1 cellular context compared by ENCODE assay signal in the genomic region with DNA sequence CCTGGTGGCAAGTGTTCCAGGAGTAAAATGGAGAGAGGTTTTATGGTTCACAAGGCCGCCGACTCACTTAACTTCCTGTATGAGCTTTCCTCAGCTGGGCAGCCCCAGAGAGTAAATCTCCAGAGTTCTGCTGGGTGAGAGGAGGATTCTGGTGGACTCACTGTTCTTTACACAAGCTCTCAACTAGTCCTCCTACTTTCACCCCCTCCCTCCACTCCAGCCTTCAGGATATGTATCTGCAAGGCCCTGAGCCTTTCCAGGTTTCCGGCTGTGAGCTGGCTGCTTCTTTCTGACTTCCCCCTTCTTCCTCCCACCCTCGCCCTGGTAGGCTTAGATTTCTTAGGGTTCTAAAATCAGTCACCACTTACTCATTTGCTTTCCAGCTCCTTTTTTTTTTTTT.
TF ChIP-seq lines count a peak whose summit lies in the region.

No MANE protein-coding gene starts in this region.

TF ChIP-seq in K562, 482 proteins besides CTCF, POLR2A, EP300 and RAD21:
- TF ChIP-seq HMBOX1 (IDR thresholded peaks at IDR 0.05) (0 out of 2 replicates have a peak, but pooled peaks have one; percentile 23), HNRNPLL (IDR thresholded peaks at IDR 0.05; ENCODE audit: low read depth, low read length, poor library complexity, severe bottlenecking) (no peak)
